7 cellular contexts compared by ENCODE assay signal in the genomic region with DNA sequence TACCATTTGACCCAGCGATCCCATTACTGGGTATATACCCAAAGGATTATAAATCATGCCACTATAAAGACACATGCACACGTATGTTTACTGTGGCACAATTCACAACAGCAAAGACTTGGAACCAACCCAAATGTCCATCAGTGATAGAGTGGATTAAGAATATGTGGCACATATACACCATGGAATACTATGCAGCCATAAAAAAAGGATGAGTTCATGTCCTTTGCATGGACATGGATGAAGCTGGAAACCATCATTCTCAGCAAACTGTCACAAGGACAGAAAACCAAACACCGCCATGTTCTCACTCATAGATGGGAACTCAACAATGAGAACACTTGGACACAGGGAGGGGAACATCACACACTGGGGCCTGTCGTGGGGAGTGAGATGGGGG. TPM values are rescaled to one million over a fixed set of nuclear protein-coding genes. Genes with fewer than 3 reads are reported as not detected.
DNase-seq lines count a peak whose midpoint lies in the region; ATAC-seq and TF ChIP-seq lines count a peak whose summit lies in the region.
"Not testable (repeated sequence)": the region's sequence is repeated elsewhere in the genome, so short reads cannot be mapped to it uniquely, and the experiment has no call there.

No MANE protein-coding gene starts in this region.

- peaks cover 32% of the 10 kb centered on the region for H3K4me1 Mint-ChIP-seq in activated CD8-positive, alpha-beta T cell treated with anti-CD3 and anti-CD28 coated beads for 36 hours (ENCODE audit: low read depth)
- H3K4me1 Mint-ChIP-seq in brain (peaks cover 31% of the 10 kb centered on the region), glutamatergic neuron (ENCODE audit: low read depth, unreplicated experiment) (peaks cover 10% of the 10 kb centered on the region)

- H3K4me3 ChIP-seq in DND-41 (ENCODE audit: low read depth in 1 of 2, low read length in 2 of 2): peak overlapping the region in 1 of 2 experiments; percentile 85; a peak in 2 of 4 replicates
- H3K4me3 ChIP-seq in NT2/D1 (ENCODE audit: insufficient read length, low read depth): peak overlapping the region; percentile 67
- H3K4me3 ChIP-seq in muscle layer of duodenum (ENCODE audit: low read depth in 1 of 2, low read length in 2 of 2): peak overlapping the region; percentile 86 to 89
- H3K4me3 ChIP-seq in gastrocnemius medialis: peak overlapping the region in 3 of 4 donors; percentile 76 to 91 (median 86)

- peak overlapping the region; percentile 90 for H3K27ac Mint-ChIP-seq in activated CD8-positive, alpha-beta T cell treated with anti-CD3 and anti-CD28 coated beads for 36 hours
- peak overlapping the region in 1 of 5 experiments; percentile 77 for H3K27ac Mint-ChIP-seq in brain
- H3K27ac Mint-ChIP-seq in glutamatergic neuron (ENCODE audit: unreplicated experiment): not testable (repeated sequence)

- not testable (repeated sequence) for H3K27me3 Mint-ChIP-seq in activated CD8-positive, alpha-beta T cell treated with anti-CD3 and anti-CD28 coated beads for 36 hours; glutamatergic neuron (ENCODE audit: unreplicated experiment)
- peaks cover 15% of the 10 kb centered on the region for H3K27me3 Mint-ChIP-seq in brain

- peak overlapping the region; percentile 71 for H3K4me2 ChIP-seq in DND-41 (ENCODE audit: insufficient read depth, low read length)

- intact Hi-C loops in activated CD8-positive, alpha-beta T cell treated with anti-CD3 and anti-CD28 coated beads for 36 hours (cut with micrococcal nuclease): loop anchor here (5.0 kb wide), 2 partner anchors 204 to 419 kb away; no protein-coding TSS in a partner anchor
- intact Hi-C loops in gastrocnemius medialis (cut with DNase I; ENCODE audit: low total_unique reads): loop anchor here (5.0 to 10.0 kb wide), 3 partner anchors 44 to 666 kb away; a partner anchor contains a TSS

- not testable (repeated sequence) for H3K27ac ChIP-seq in DND-41 (ENCODE audit: low read length); muscle layer of duodenum (ENCODE audit: low read length); gastrocnemius medialis

- H2AFZ ChIP-seq in DND-41 (ENCODE audit: low read depth, low read length): not testable (repeated sequence)

- not testable (repeated sequence) for H3K9me3 ChIP-seq in DND-41 (ENCODE audit: insufficient read depth, low read length, severe bottlenecking); NT2/D1 (ENCODE audit: insufficient read depth, low read length); muscle layer of duodenum (ENCODE audit: control insufficient read depth in 1 of 2, low read length in 2 of 2); gastrocnemius medialis

- not testable (repeated sequence) for H4K20me1 ChIP-seq in DND-41 (ENCODE audit: insufficient read depth, low read length)

- H3K9ac ChIP-seq in DND-41 (ENCODE audit: low read depth, low read length): peak overlapping the region; percentile 77; the same call in 1 of the 2 replicates
- not testable (repeated sequence) for H3K9ac ChIP-seq in NT2/D1 (ENCODE audit: insufficient read length, low read depth)

- H3K36me3 ChIP-seq in DND-41 (ENCODE audit: insufficient read depth, low read length); NT2/D1 (ENCODE audit: insufficient read depth, insufficient read length, low read length); muscle layer of duodenum (ENCODE audit: control insufficient read depth in 1 of 2, insufficient read depth in 2 of 2, low read length in 2 of 2); gastrocnemius medialis: not testable (repeated sequence)

- peaks cover 11% of the 10 kb centered on the region for H3K36me3 Mint-ChIP-seq in activated CD8-positive, alpha-beta T cell treated with anti-CD3 and anti-CD28 coated beads for 36 hours (ENCODE audit: low read depth)
- not testable (repeated sequence) for H3K36me3 Mint-ChIP-seq in brain; glutamatergic neuron (ENCODE audit: unreplicated experiment)

- not testable (repeated sequence) for H3K9me3 Mint-ChIP-seq in activated CD8-positive, alpha-beta T cell treated with anti-CD3 and anti-CD28 coated beads for 36 hours
- H3K9me3 Mint-ChIP-seq in brain: peaks cover 0 to 15% (median 0%) of the 10 kb centered on the region in 5 experiments
- H3K9me3 Mint-ChIP-seq in glutamatergic neuron (ENCODE audit: unreplicated experiment): peaks cover 13% of the 10 kb centered on the region

- TF ChIP-seq CTCF in DND-41 (IDR thresholded peaks at IDR 0.05; ENCODE audit: borderline replicate concordance, extremely low read depth, low read length, poor library complexity, severe bottlenecking); activated CD8-positive, alpha-beta T cell treated with anti-CD3 and anti-CD28 coated beads for 36 hours (IDR thresholded peaks at IDR 0.05); brain (conservative IDR thresholded peaks at IDR 0.05); glutamatergic neuron (IDR thresholded peaks at IDR 0.05; ENCODE audit: partially characterized antibody, unreplicated experiment); gastrocnemius medialis (IDR thresholded peaks at IDR 0.05 in 4 of 5, conservative IDR thresholded peaks at IDR 0.05 in 1 of 5): not testable (repeated sequence)

- H3K4me3 Mint-ChIP-seq in activated CD8-positive, alpha-beta T cell treated with anti-CD3 and anti-CD28 coated beads for 36 hours: peak overlapping the region; percentile 93
- H3K4me3 Mint-ChIP-seq in brain (peak overlapping the region; percentile 91 to 95 (median 93)), glutamatergic neuron (ENCODE audit: unreplicated experiment) (peak overlapping the region; percentile 87)

- H3K4me1 ChIP-seq in DND-41 (ENCODE audit: insufficient read depth, low read length) (peaks cover 23% of the 10 kb centered on the region), gastrocnemius medialis (peaks cover 6 to 10% of the 10 kb centered on the region in 2 donors)
- not testable (repeated sequence) for H3K4me1 ChIP-seq in NT2/D1 (ENCODE audit: insufficient read depth, insufficient read length); muscle layer of duodenum (ENCODE audit: control insufficient read depth in 1 of 2, insufficient read depth in 2 of 2, low read length in 2 of 2)

- not testable (repeated sequence) for TF ChIP-seq POLR2A in gastrocnemius medialis (IDR thresholded peaks at IDR 0.05)

- not testable (repeated sequence) for H3K27me3 ChIP-seq in DND-41 (ENCODE audit: insufficient read depth, low read length, poor library complexity); NT2/D1 (ENCODE audit: insufficient read depth, insufficient read length); muscle layer of duodenum (ENCODE audit: low read depth, low read length); gastrocnemius medialis

- ATAC-seq in DND-41 (ENCODE audit: insufficient read depth, low read depth); activated CD8-positive, alpha-beta T cell treated with anti-CD3 and anti-CD28 coated beads for 36 hours; gastrocnemius medialis: not testable (repeated sequence)

- DNase-seq in DND-41; NT2/D1 (ENCODE audit: low read depth, low spot score); activated CD8-positive, alpha-beta T cell treated with anti-CD3 and anti-CD28 coated beads for 36 hours; glutamatergic neuron; gastrocnemius medialis: not testable (repeated sequence)

- CTCF ChIA-PET in activated CD8-positive, alpha-beta T cell treated with anti-CD3 and anti-CD28 coated beads for 36 hours (lab: Charles Lee): interaction anchor here (0.9 to 3.0 kb wide), 7 partner anchors 13 to 421 kb away, joined by 3 to 21 read pairs (median 5); no protein-coding TSS in a partner anchor

- peaks cover 29% of the 10 kb centered on the region for H3K79me2 ChIP-seq in DND-41 (ENCODE audit: insufficient read depth, low read length)

- in situ Hi-C loops in gastrocnemius medialis (cut with MboI; ENCODE audit: low sequenced_read_pairs in 4 of 4): loop anchor here in 1 of 4 donors (25.0 kb wide), 1 partner anchor 209 kb away; no protein-coding TSS in a partner anchor

- POLR2A ChIA-PET in activated CD8-positive, alpha-beta T cell treated with anti-CD3 and anti-CD28 coated beads for 36 hours (lab: Charles Lee): interaction anchor here (1.3 to 1.5 kb wide), 2 partner anchors 13 to 206 kb away, joined by 3 to 7 read pairs; no protein-coding TSS in a partner anchor

RNA-seq across cellular contexts. Expression of a gene that starts 1.3 kb away (rescaled TPM):
- total RNA-seq in activated CD8-positive, alpha-beta T cell treated with anti-CD3 and anti-CD28 coated beads for 36 hours: 10 to 100 TPM; 11.5 to 13.5 TPM
- polyA plus RNA-seq in brain (ENCODE audit: insufficient read depth, low read depth, low replicate concordance): 2.2 TPM
- 33.0 TPM for total RNA-seq in glutamatergic neuron (ENCODE audit: unreplicated experiment)
- 10 to 100 TPM in 2 of 4 donors, 1 to 10 TPM in 2; 6.4 to 15.0 (median 12.3) TPM for total RNA-seq in gastrocnemius medialis

RNA-seq across cellular contexts. Expression of a gene that starts 55.8 kb away (rescaled TPM):
- total RNA-seq in activated CD8-positive, alpha-beta T cell treated with anti-CD3 and anti-CD28 coated beads for 36 hours: 10 to 100 TPM; 21.6 to 23.0 TPM
- 20.3 TPM for polyA plus RNA-seq in brain (ENCODE audit: insufficient read depth, low read depth, low replicate concordance)
- 86.6 TPM for total RNA-seq in glutamatergic neuron (ENCODE audit: unreplicated experiment)
- total RNA-seq in gastrocnemius medialis: 10 to 100 TPM; 18.7 to 22.2 (median 19.1) TPM
